Comparison of ENCODE assay signal across 30 cellular contexts in the genomic region with DNA sequence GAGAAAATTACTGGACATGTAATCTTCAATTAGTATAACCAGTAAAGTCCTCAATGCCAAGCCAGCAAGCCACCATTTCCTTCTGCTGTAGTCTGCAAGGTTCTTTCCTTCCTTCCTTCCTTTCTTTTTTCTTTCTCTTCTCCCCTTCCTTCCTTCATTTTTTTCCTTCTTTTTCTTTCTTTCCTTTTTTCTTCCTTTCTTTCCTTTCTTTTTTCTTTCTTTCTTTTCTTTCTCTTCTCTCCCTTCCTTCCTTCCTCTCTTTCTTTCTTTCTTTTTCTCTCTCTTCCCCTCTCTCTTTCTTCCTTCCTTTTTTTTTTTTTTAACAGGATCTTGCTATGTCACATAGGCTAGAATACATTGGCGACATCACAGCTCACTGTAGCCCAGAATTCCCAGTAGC.
"Had no signal": no experiment of that assay in that cellular context is flagged by ENCODE, and none has a peak within 500 bp of the region (broad histone marks: within the 10 kb centered on the region; RNA-seq: fewer than 3 reads in every experiment).

No MANE protein-coding gene starts in this region.

- H3K9me3 Mint-ChIP-seq: mesothelial cell of epicardium; naive B cell; stimulated activated naive CD8-positive, alpha-beta T cell treated with anti-CD3 and anti-CD28 coated beads, Interleukin-15, Interleukin-2, amounts not matched to agents 100 ng/mL and 50 ng/mL, for 24 hours; type B pancreatic cell had no signal

- H3K27me3 Mint-ChIP-seq: naive B cell; stimulated activated naive CD8-positive, alpha-beta T cell treated with anti-CD3 and anti-CD28 coated beads, Interleukin-15, Interleukin-2, amounts not matched to agents 100 ng/mL and 50 ng/mL, for 24 hours; type B pancreatic cell had no signal

- DNase-seq: hypothalamus; immature natural killer cell; kidney; left colon; left lung; lower lobe of right lung; mammary epithelial cell; mesenchymal stem cell; naive B cell; natural killer cell; nucleus accumbens; pancreas; posterior cingulate gyrus; retina; right cardiac atrium; spleen; stimulated activated CD4-positive, alpha-beta T cell treated with anti-CD3 and anti-CD28 coated beads, Interleukin-4, amount 100 ng/mL, for 24 hours; stimulated activated naive CD4-positive, alpha-beta T cell; tibial artery; uterus had no signal

- H3K27me3 ChIP-seq: left lung, pancreas, spleen, suprapubic skin, tibial artery, uterus had no signal

- H3K27ac ChIP-seq: left lung, lower lobe of right lung, pancreas, prostate gland, skin epidermis, spleen, suprapubic skin, thoracic aorta, tibial artery, uterus had no signal

- FAIRE-seq: islet of Langerhans, kidney, pancreas had no signal

- H3K36me3 ChIP-seq: left lung, lower lobe of right lung, pancreas, prostate gland, spleen, suprapubic skin, thoracic aorta, tibial artery, uterus had no signal

- H3K4me3 Mint-ChIP-seq: immature natural killer cell; mesothelial cell of epicardium; naive B cell; natural killer cell; stimulated activated effector memory CD8-positive, alpha-beta T cell treated with anti-CD3 and anti-CD28 coated beads, Interleukin-12 subunit alpha, Interleukin-12 subunit beta, amount 100 ng/mL, for 72 hours; stimulated activated naive CD8-positive, alpha-beta T cell treated with anti-CD3 and anti-CD28 coated beads, Interleukin-15, Interleukin-2, amounts not matched to agents 100 ng/mL and 50 ng/mL, for 24 hours; type B pancreatic cell had no signal

- H3K4me1 ChIP-seq: left lung, lower lobe of right lung, pancreas, prostate gland, spleen, suprapubic skin, uterus had no signal

- H3K4me1 Mint-ChIP-seq: immature natural killer cell; naive B cell; natural killer cell; stimulated activated effector memory CD8-positive, alpha-beta T cell treated with anti-CD3 and anti-CD28 coated beads, Interleukin-12 subunit alpha, Interleukin-12 subunit beta, amount 100 ng/mL, for 72 hours had no signal

- H3K27ac Mint-ChIP-seq: immature natural killer cell; mesothelial cell of epicardium; naive B cell; natural killer cell; stimulated activated effector memory CD8-positive, alpha-beta T cell treated with anti-CD3 and anti-CD28 coated beads, Interleukin-12 subunit alpha, Interleukin-12 subunit beta, amount 100 ng/mL, for 72 hours; stimulated activated naive CD8-positive, alpha-beta T cell treated with anti-CD3 and anti-CD28 coated beads, Interleukin-15, Interleukin-2, amounts not matched to agents 100 ng/mL and 50 ng/mL, for 24 hours; type B pancreatic cell had no signal

- H3K9me3 ChIP-seq: left lung, lower lobe of right lung, pancreas, prostate gland, spleen, suprapubic skin, thoracic aorta, tibial artery, uterus had no signal

- H3K36me3 Mint-ChIP-seq: immature natural killer cell; mesothelial cell of epicardium; naive B cell; natural killer cell; stimulated activated effector memory CD8-positive, alpha-beta T cell treated with anti-CD3 and anti-CD28 coated beads, Interleukin-12 subunit alpha, Interleukin-12 subunit beta, amount 100 ng/mL, for 72 hours; type B pancreatic cell had no signal

- ATAC-seq: left colon; left lung; lower lobe of right lung; natural killer cell; pancreas; right cardiac atrium; sciatic nerve; stimulated activated effector memory CD8-positive, alpha-beta T cell treated with anti-CD3 and anti-CD28 coated beads, Interleukin-12 subunit alpha, Interleukin-12 subunit beta, amount 100 ng/mL, for 72 hours had no signal

- H3K4me3 ChIP-seq: left lung, lower lobe of right lung, pancreas, prostate gland, skin epidermis, spleen, suprapubic skin, thoracic aorta, tibial artery, uterus had no signal
